In the genomic region with DNA sequence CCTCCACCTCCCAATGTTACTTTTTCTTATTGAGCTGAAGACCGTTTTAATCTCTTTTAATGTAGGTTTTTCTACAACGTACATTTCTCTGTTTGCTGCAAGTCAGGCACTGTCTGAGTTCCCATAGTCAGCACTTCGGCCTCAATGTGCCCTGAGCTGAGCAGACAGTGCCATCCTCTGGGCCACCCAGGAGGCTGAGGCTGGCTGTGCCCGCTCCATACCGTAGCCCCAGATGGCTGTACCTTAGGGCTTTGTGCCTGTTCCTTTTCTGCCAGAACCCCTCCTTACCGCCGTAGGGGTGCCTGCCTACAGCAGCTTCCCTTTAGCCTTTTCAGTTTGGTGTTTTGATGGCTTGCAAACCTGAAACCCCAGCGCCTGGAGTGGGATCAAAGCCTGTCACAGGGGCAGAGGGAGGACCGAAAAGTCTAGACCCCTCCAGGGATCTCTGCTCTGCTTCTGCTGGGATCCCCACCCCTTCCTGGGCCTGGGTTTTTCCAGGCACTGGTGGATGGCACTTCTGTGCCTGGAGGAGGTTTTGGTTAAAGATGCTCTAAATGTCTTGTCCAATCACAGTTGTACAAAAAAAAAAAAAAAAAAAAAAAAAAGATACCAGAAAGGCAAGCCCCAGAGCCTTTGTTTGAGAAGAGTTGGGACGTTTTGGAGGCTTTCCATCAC, we compare ENCODE assay signal across 2 cellular contexts.
TF ChIP-seq lines count a peak whose summit lies in the region.

No MANE protein-coding gene starts in this region.

TF ChIP-seq in A549, 52 proteins besides CTCF, POLR2A, EP300 and RAD21:
- TF ChIP-seq, protein P1, sequence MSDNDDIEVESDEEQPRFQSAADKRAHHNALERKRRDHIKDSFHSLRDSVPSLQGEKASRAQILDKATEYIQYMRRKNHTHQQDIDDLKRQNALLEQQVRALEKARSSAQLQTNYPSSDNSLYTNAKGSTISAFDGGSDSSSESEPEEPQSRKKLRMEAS (IDR thresholded peaks at IDR 0.05): no peak
- TF ChIP-seq ZFP36 (IDR thresholded peaks at IDR 0.05; ENCODE audit: borderline replicate concordance, partially characterized antibody) (no peak), BHLHE40 (IDR thresholded peaks at IDR 0.05; ENCODE audit: low read depth, low read length) (no peak), MAFK (IDR thresholded peaks at IDR 0.05; ENCODE audit: partially characterized antibody) (no peak), CHD4 (IDR thresholded peaks at IDR 0.05; ENCODE audit: borderline replicate concordance) (no peak), RARB (CRISPR knock-in tag; IDR thresholded peaks at IDR 0.05) (no peak), PHF8 (IDR thresholded peaks at IDR 0.05; ENCODE audit: borderline replicate concordance, low read depth) (no peak), JUNB (IDR thresholded peaks at IDR 0.05) (no peak), TFCP2L1 (CRISPR knock-in tag; IDR thresholded peaks at IDR 0.05) (no peak), CBX8 (IDR thresholded peaks at IDR 0.05) (no peak), CEBPB (IDR thresholded peaks at IDR 0.05) (no peak), EHMT2 (IDR thresholded peaks at IDR 0.05; ENCODE audit: low read depth) (no peak), MAZ (IDR thresholded peaks at IDR 0.05; ENCODE audit: borderline replicate concordance, low read depth, low read length) (no peak), MYC (IDR thresholded peaks at IDR 0.05; ENCODE audit: borderline replicate concordance, low read length) (no peak), RCOR1 (IDR thresholded peaks at IDR 0.05; ENCODE audit: low read depth, low read length) (no peak), NPAS2 (CRISPR knock-in tag; IDR thresholded peaks at IDR 0.05; ENCODE audit: borderline replicate concordance) (no peak)
- TF ChIP-seq, protein P2, sequence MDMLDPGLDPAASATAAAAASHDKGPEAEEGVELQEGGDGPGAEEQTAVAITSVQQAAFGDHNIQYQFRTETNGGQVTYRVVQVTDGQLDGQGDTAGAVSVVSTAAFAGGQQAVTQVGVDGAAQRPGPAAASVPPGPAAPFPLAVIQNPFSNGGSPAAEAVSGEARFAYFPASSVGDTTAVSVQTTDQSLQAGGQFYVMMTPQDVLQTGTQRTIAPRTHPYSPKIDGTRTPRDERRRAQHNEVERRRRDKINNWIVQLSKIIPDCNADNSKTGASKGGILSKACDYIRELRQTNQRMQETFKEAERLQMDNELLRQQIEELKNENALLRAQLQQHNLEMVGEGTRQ (IDR thresholded peaks at IDR 0.05): no peak
- TF ChIP-seq, protein P3, sequence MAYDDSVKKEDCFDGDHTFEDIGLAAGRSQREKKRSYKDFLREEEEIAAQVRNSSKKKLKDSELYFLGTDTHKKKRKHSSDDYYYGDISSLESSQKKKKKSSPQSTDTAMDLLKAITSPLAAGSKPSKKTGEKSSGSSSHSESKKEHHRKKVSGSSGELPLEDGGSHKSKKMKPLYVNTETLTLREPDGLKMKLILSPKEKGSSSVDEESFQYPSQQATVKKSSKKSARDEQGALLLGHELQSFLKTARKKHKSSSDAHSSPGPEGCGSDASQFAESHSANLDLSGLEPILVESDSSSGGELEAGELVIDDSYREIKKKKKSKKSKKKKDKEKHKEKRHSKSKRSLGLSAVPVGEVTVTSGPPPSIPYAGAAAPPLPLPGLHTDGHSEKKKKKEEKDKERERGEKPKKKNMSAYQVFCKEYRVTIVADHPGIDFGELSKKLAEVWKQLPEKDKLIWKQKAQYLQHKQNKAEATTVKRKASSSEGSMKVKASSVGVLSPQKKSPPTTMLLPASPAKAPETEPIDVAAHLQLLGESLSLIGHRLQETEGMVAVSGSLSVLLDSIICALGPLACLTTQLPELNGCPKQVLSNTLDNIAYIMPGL (CRISPR knock-in tag; IDR thresholded peaks at IDR 0.05; ENCODE audit: borderline replicate concordance): no peak

TF ChIP-seq in IMR-90, 13 proteins besides CTCF, POLR2A, EP300 and RAD21:
- 0 out of 2 replicates have a peak, but pooled peaks have one; percentile 8 for TF ChIP-seq MAFK (IDR thresholded peaks at IDR 0.05; ENCODE audit: low read depth, low read length)
- TF ChIP-seq, protein P2 (IDR thresholded peaks at IDR 0.05; ENCODE audit: low read depth, low read length): no peak
TF ChIP-seq in IMR-90: peak in this region for 1.
